ENCODE assay signal across 8 cellular contexts in the genomic region with DNA sequence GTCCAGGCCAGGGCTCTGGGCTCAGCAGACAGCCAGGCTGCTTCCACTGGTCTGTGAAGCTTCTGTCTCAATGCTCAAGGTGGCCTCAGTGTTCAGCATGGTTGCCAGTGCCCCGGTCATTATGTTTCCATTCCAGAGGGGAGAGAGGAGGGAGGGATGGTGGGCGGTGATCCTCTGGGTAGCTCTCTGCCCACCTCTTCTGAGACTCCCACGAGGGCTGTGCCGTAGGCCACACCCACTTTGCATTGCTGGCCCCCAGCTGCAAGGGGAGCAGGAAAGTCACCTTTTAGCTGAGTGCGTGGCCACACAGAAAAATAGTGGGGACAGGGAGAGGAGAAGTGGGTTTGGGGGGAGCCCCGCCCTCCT. TPM values are rescaled to one million over a fixed set of nuclear protein-coding genes. Genes with fewer than 3 reads are reported as not detected.
A peak's percentile ranks its signal among the peaks of the same experiment; 100 is the strongest.
DNase-seq lines count a peak whose midpoint lies in the region; ATAC-seq, FAIRE-seq and TF ChIP-seq lines count a peak whose summit lies in the region.

No MANE protein-coding gene starts in this region.

- TF ChIP-seq CTCF in RWPE2 (IDR thresholded peaks at IDR 0.05; ENCODE audit: poor library complexity, severe bottlenecking) (no peak), fibroblast of mammary gland (conservative IDR thresholded peaks at IDR 0.05; ENCODE audit: control insufficient read depth, insufficient read depth, low read depth, low read length) (no peak), pancreas (IDR thresholded peaks at IDR 0.05) (no peak)

- peak overlapping the region; percentile 31 for H3K27ac ChIP-seq in RWPE2 (ENCODE audit: poor library complexity, severe bottlenecking)
- peak overlapping the region; percentile 65 to 94 (median 81) for H3K27ac ChIP-seq in pancreas

- ATAC-seq in GM21825 (IDR thresholded peaks at IDR 0.05; ENCODE audit: unreplicated experiment) (peak; percentile 10), RWPE2 (ENCODE audit: low read depth) (peak; percentile 37), pancreas (peak in 2 of 4 donors; percentile 1 to 5)

- H3K9me3 ChIP-seq in RWPE2 (ENCODE audit: severe bottlenecking) (no peaks in the 10 kb centered on the region), pancreas (no peaks in the 10 kb centered on the region)

- peak; percentile 78 for DNase-seq in Daoy (ENCODE audit: low read depth)
- no peak for DNase-seq in RWPE2 (ENCODE audit: low spot score)
- peak; percentile 59 for DNase-seq in fibroblast of mammary gland (ENCODE audit: low read depth)
- DNase-seq in pancreas = no peak
- DNase-seq in SKM-1 treated with dmso at 0.1 percent for 144 hours (lab: John Stamatoyannopoulos, UW; ENCODE audit: unreplicated experiment) = no peak
- DNase-seq in OCI-M1 (lab: John Stamatoyannopoulos, UW) = no peak
- DNase-seq in KBM-7 = no peak

- H3K4me3 ChIP-seq in RWPE2 (ENCODE audit: severe bottlenecking) (peak overlapping the region; percentile 27), fibroblast of mammary gland (ENCODE audit: control insufficient read depth, low read depth, low read length) (peak overlapping the region; percentile 49), pancreas (peak overlapping the region; percentile 14 to 52 (median 27))

- intact Hi-C loops in pancreas (cut with DNase I) = no loop called here

- H3K27me3 ChIP-seq in RWPE2 (ENCODE audit: insufficient read depth, poor library complexity, severe bottlenecking) (no peaks in the 10 kb centered on the region), pancreas (no peaks in the 10 kb centered on the region)

- H3K36me3 ChIP-seq in RWPE2 (ENCODE audit: low read depth) (peaks cover 17% of the 10 kb centered on the region), pancreas (no peaks in the 10 kb centered on the region)

- in situ Hi-C loops in KBM-7 (cut with MboI; ENCODE audit: low pct_unique_long_range_greater_than_20kb, low sequenced_read_pairs) = no loop called here

- H3K4me1 ChIP-seq in RWPE2 (ENCODE audit: insufficient read depth, poor library complexity, severe bottlenecking) (no peaks in the 10 kb centered on the region), pancreas (peaks cover 0 to 2% (median 0%) of the 10 kb centered on the region in 3 donors)

- 74% methylated on average over 4 to 6 of the region's 6 CpGs for WGBS in pancreas, 2 donors

- FAIRE-seq in pancreas (lab: Jason Lieb, UNC) = no peak

RNA-seq across cellular contexts. Expression of gene FOXK1, which starts 42.5 kb away (rescaled TPM):
- 12.9 and 20.9 TPM in 2 replicates for total RNA-seq in Daoy (2014; rRNA removed; shearing (Covaris generic))
- total RNA-seq in pancreas = 10 to 100 TPM; 13.8 to 20.6 (median 17.3) TPM
- polyA plus RNA-seq in pancreas = 1 to 10 TPM; 3.9 to 8.9 TPM

RNA-seq across cellular contexts. Expression of gene AP5Z1, which starts 50.8 kb away (rescaled TPM):
- total RNA-seq in Daoy (2014; rRNA removed; shearing (Covaris generic)) = 37.2 and 40.0 TPM in 2 replicates
- total RNA-seq in pancreas = 10 to 100 TPM; 12.8 to 28.8 (median 16.9) TPM
- 10 to 100 TPM; 80.5 to 81.2 TPM for polyA plus RNA-seq in pancreas

Comparison
In these comparisons a context has a peak if more than half of its experiments do, and no peak if none do; other contexts are left out.
1. DNase-seq: peak in Daoy (single experiment) and fibroblast of mammary gland (single experiment); none in RWPE2 (single experiment), pancreas (0 of 6), SKM-1 treated with dmso at 0.1 percent for 144 hours (single experiment), OCI-M1 (single experiment) and KBM-7 (single experiment).
2. Peak in every context shown above with its lines, with median percentiles within 50 percentile points of each other: H3K4me3 ChIP-seq.